ENCODE assay signal across 20 cellular contexts in genomic region chr21:37061926-37062591, GRCh38.
DNase-seq lines count a peak whose midpoint lies in the region; ATAC-seq and TF ChIP-seq lines count a peak whose summit lies in the region.
"Had no signal": no experiment of that assay in that cellular context is flagged by ENCODE, and none has a peak within 500 bp of the region (broad histone marks: within the 10 kb centered on the region; RNA-seq: fewer than 3 reads in every experiment).

No MANE protein-coding gene starts in this region.

- H3K9ac ChIP-seq in BLaER1 treated with 17β-estradiol and CSF1 and Interleukin-3, amounts not matched to agents 10 nM and 100 nM = no peak overlapping the region
- H3K9ac ChIP-seq: parathyroid adenoma had no signal

- no peak overlapping the region for H3K4me3 ChIP-seq in BLaER1 treated with 17β-estradiol and CSF1 and Interleukin-3, amounts not matched to agents 10 nM and 100 nM
- H3K4me3 ChIP-seq in NB4 (ENCODE audit: low read depth, low read length) (no peak overlapping the region), brain microvascular endothelial cell (ENCODE audit: low read depth, low read length) (no peak overlapping the region)
- H3K4me3 ChIP-seq: gastroesophageal sphincter, PC-9 had no signal

- no peaks in the 10 kb centered on the region for H4K20me1 ChIP-seq in BLaER1 treated with 17β-estradiol and CSF1 and Interleukin-3, amounts not matched to agents 10 nM and 100 nM

- no peak for ATAC-seq in GM18502 (IDR thresholded peaks at IDR 0.05; ENCODE audit: poor library complexity, unreplicated experiment)
- ATAC-seq in HG02588 (IDR thresholded peaks at IDR 0.05; ENCODE audit: unreplicated experiment) = no peak
- no peak for ATAC-seq in HG03354 (IDR thresholded peaks at IDR 0.05; ENCODE audit: poor library complexity, severe bottlenecking, unreplicated experiment)
- ATAC-seq: activated T-cell treated with anti-CD3 and anti-CD28 coated beads, Interleukin-2, amount 50 U/mL, for 4 hours; gastroesophageal sphincter; T-helper 17 cell had no signal

- H3K27ac ChIP-seq in BLaER1 treated with 17β-estradiol and CSF1 and Interleukin-3, amounts not matched to agents 10 nM and 100 nM = no peak overlapping the region
- H3K27ac ChIP-seq in brain microvascular endothelial cell = no peak overlapping the region
- H3K27ac ChIP-seq: gastroesophageal sphincter, parathyroid adenoma, PC-9 had no signal

- peaks cover 44 to 71% (median 69%) of the 10 kb centered on the region in 10 experiments for H3K4me1 ChIP-seq in BLaER1 treated with 17β-estradiol and CSF1 and Interleukin-3, amounts not matched to agents 10 nM and 100 nM

- no peaks in the 10 kb centered on the region for H3K27me3 ChIP-seq in BLaER1 treated with 17β-estradiol and CSF1 and Interleukin-3, amounts not matched to agents 10 nM and 100 nM
- H3K27me3 ChIP-seq in brain microvascular endothelial cell (replicated peaks) = no peaks in the 10 kb centered on the region
- H3K27me3 ChIP-seq: gastroesophageal sphincter had no signal

- H3K36me3 Mint-ChIP-seq in nephron progenitor cell (ENCODE audit: low read depth) = peaks cover 26% of the 10 kb centered on the region

- H3K9me3 Mint-ChIP-seq in nephron progenitor cell = peaks cover 4% of the 10 kb centered on the region
- H3K9me3 Mint-ChIP-seq: activated T-cell treated with anti-CD3 and anti-CD28 coated beads, Interleukin-2, amount 50 U/mL, for 4 hours; immature natural killer cell; memory B cell had no signal

- in situ Hi-C loops in brain microvascular endothelial cell (cut with HindIII; ENCODE audit: low pct_ligation_motif_present, low sequenced_read_pairs) = no loop called here

- DNase-seq in NB4 (ENCODE audit: low read depth) = peak; percentile 20
- peak; percentile 67 for DNase-seq in brain microvascular endothelial cell
- DNase-seq in nephron progenitor cell = no peak
- no peak for DNase-seq in Kasumi-1 (lab: John Stamatoyannopoulos, UW)
- DNase-seq: activated T-cell treated with anti-CD3 and anti-CD28 coated beads, Interleukin-2, amount 50 U/mL, for 4 hours; amygdala; DMS153; immature natural killer cell; NCI-H1092; NCI-H510A; PC-9; stimulated activated CD4-positive, alpha-beta T cell treated with anti-CD3 and anti-CD28 coated beads, Interleukin-15, amount 100 ng/mL, for 24 hours; T-helper 17 cell had no signal

- TF ChIP-seq POLR2A in NB4 (IDR thresholded peaks at IDR 0.05; ENCODE audit: extremely low read depth, insufficient read length) = no peak

- H3K4me1 Mint-ChIP-seq in nephron progenitor cell = peaks cover 62% of the 10 kb centered on the region
- H3K4me1 Mint-ChIP-seq: immature natural killer cell had no signal

- peaks cover 0 to 8% (median 6%) of the 10 kb centered on the region in 11 experiments; a peak in 19 of 22 replicates for H3K9me3 ChIP-seq in BLaER1 treated with 17β-estradiol and CSF1 and Interleukin-3, amounts not matched to agents 10 nM and 100 nM (replicated peaks in 1 of 11)
- H3K9me3 ChIP-seq: gastroesophageal sphincter had no signal

- H3K36me3 ChIP-seq in BLaER1 treated with 17β-estradiol and CSF1 and Interleukin-3, amounts not matched to agents 10 nM and 100 nM = peaks cover 3 to 25% (median 15%) of the 10 kb centered on the region in 11 experiments; a peak in 15 of 22 replicates
- no peaks in the 10 kb centered on the region for H3K36me3 ChIP-seq in brain microvascular endothelial cell (replicated peaks)

- peak overlapping the region in 7 of 11 experiments; percentile 7 to 53 (median 26); a peak in 11 of 22 replicates for H3K4me2 ChIP-seq in BLaER1 treated with 17β-estradiol and CSF1 and Interleukin-3, amounts not matched to agents 10 nM and 100 nM
- H3K4me2 ChIP-seq: PC-9 had no signal

- no peak overlapping the region for H3K4me3 Mint-ChIP-seq in nephron progenitor cell
- H3K4me3 Mint-ChIP-seq: activated T-cell treated with anti-CD3 and anti-CD28 coated beads, Interleukin-2, amount 50 U/mL, for 4 hours; immature natural killer cell; memory B cell; T-helper 17 cell had no signal

- H3K27me3 Mint-ChIP-seq in nephron progenitor cell (ENCODE audit: low read depth, poor library complexity) = no peaks in the 10 kb centered on the region
- H3K27me3 Mint-ChIP-seq: memory B cell, T-helper 17 cell had no signal

- peak overlapping the region; percentile 80 for H3K27ac Mint-ChIP-seq in nephron progenitor cell
- H3K27ac Mint-ChIP-seq: immature natural killer cell had no signal

- TF ChIP-seq CTCF in NB4 (IDR thresholded peaks at IDR 0.05; ENCODE audit: low read depth, low read length) (no peak), brain microvascular endothelial cell (IDR thresholded peaks at IDR 0.05; ENCODE audit: low read depth, low read length, missing control alignments) (no peak), nephron progenitor cell (IDR thresholded peaks at IDR 0.05) (no peak)

Comparison
In these comparisons a context has a peak if more than half of its experiments do, and no peak if none do; other contexts are left out.
1. DNase-seq: peak in NB4 (single experiment) and brain microvascular endothelial cell (single experiment); none in nephron progenitor cell (single experiment) and Kasumi-1 (0 of 2).